In genomic region chr11:117860139-117860538, GRCh38 we compare ENCODE assay signal across 21 cellular contexts. TPM values are rescaled to one million over a fixed set of nuclear protein-coding genes. Genes with fewer than 3 reads are reported as not detected.
DNase-seq lines count a peak whose midpoint lies in the region; ATAC-seq and TF ChIP-seq lines count a peak whose summit lies in the region.
"Had no signal": no experiment of that assay in that cellular context is flagged by ENCODE, and none has a peak within 500 bp of the region (broad histone marks: within the 10 kb centered on the region; RNA-seq: fewer than 3 reads in every experiment).

No MANE protein-coding gene starts in this region.

- H3K27me3 Mint-ChIP-seq in brain (no peaks in the 10 kb centered on the region), nephron (ENCODE audit: low read depth) (peaks cover 3% of the 10 kb centered on the region), HFFc6 (ENCODE audit: insufficient read depth) (peaks cover 39% of the 10 kb centered on the region)

- no peaks in the 10 kb centered on the region for H3K9me3 ChIP-seq in stomach
- H3K9me3 ChIP-seq: BE2C had no signal

- no peak for TF ChIP-seq EP300 in stomach (IDR thresholded peaks at IDR 0.05)

- 72 to 91% (median 79%) methylated on average over 6 of the region's 6 CpGs for WGBS in stomach, 5 donors

- TF ChIP-seq CTCF in brain (conservative IDR thresholded peaks at IDR 0.05) (no peak), nephron (IDR thresholded peaks at IDR 0.05; ENCODE audit: unreplicated experiment in 3 of 3) (no peak), stomach (IDR thresholded peaks at IDR 0.05) (no peak), HFFc6 (IDR thresholded peaks at IDR 0.05) (no peak)

- TF ChIP-seq POLR2A in stomach (IDR thresholded peaks at IDR 0.05), result no peak

- no peak for ATAC-seq in activated CD4-positive, CD25-positive, alpha-beta regulatory T cell treated with anti-CD3 and anti-CD28 coated beads, Interleukin-2, amount 50 U/mL, for 24 hours

- no peak overlapping the region for H3K27ac ChIP-seq in stomach
- H3K27ac ChIP-seq: 22Rv1 had no signal

- peaks cover 12 to 68% (median 22%) of the 10 kb centered on the region in 4 donors for H3K4me1 ChIP-seq in stomach

- H3K4me3 Mint-ChIP-seq in brain, result no peak overlapping the region
- H3K4me3 Mint-ChIP-seq in nephron, result no peak overlapping the region
- no peak overlapping the region for H3K4me3 Mint-ChIP-seq in HFFc6

- intact Hi-C loops in stomach (cut with DNase I; ENCODE audit: low total_unique reads), result no loop called here

- H3K36me3 Mint-ChIP-seq in brain (peaks cover 51% of the 10 kb centered on the region), nephron (ENCODE audit: low read depth) (peaks cover 5% of the 10 kb centered on the region), HFFc6 (ENCODE audit: low read depth) (no peaks in the 10 kb centered on the region)

- H3K4me1 Mint-ChIP-seq in brain (peaks cover 98% of the 10 kb centered on the region), nephron (peaks cover 83% of the 10 kb centered on the region), HFFc6 (ENCODE audit: low read depth) (no peaks in the 10 kb centered on the region)

- H3K9me3 Mint-ChIP-seq in brain (peaks cover 0 to 16% (median 4%) of the 10 kb centered on the region in 5 experiments), nephron (peaks cover 3% of the 10 kb centered on the region), HFFc6 (no peaks in the 10 kb centered on the region)

- no peaks in the 10 kb centered on the region for H3K27me3 ChIP-seq in stomach
- H3K27me3 ChIP-seq: BE2C had no signal

- H3K36me3 ChIP-seq in stomach, result no peaks in the 10 kb centered on the region

- H3K27ac Mint-ChIP-seq in brain (peak overlapping the region in 4 of 5 experiments; percentile 61 to 98 (median 86)), nephron (peak overlapping the region; percentile 67 to 95 (median 90)), HFFc6 (no peak overlapping the region)

- DNase-seq in activated CD4-positive, CD25-positive, alpha-beta regulatory T cell treated with anti-CD3 and anti-CD28 coated beads, Interleukin-2, amount 50 U/mL, for 72 hours, result peak; percentile 3
- DNase-seq in stomach (peak; percentile 22), C1 segment of cervical spinal cord (lab: John Stamatoyannopoulos, UW) (no peak), T-helper 9 cell (no peak), HFFc6 (no peak)
- DNase-seq: BE2C, Calu3, DMS79 treated with DMSO at 0.1 percent for 48 hours, GF-D8, NCI-H1048, NCI-H1694 treated with DMSO at 0.1 percent for 48 hours, NCI-H2081, NCI-H526 treated with DMSO at 0.1 percent for 48 hours, RPMI8226, SHP77 had no signal

- H3K4me3 ChIP-seq in stomach, result no peak overlapping the region

RNA-seq across cellular contexts. Expression of gene FXYD6, which starts 16.3 kb away (rescaled TPM):
- polyA plus RNA-seq in brain (ENCODE audit: insufficient read depth, low read depth, low replicate concordance) (516 TPM), stomach (10 to 100 TPM; 22.5 to 39.4 (median 25.6) TPM)
- 100 to 1,000 TPM in 1 of 5 donors, 10 to 100 TPM in 4; 12.7 to 187 (median 47.0) TPM for total RNA-seq in stomach
- total RNA-seq in HFFc6 (2021; fragmentation: NEBNext Ultra II Directional; extraction: Animal tissue kit (Norgen Biotek cat#: 25700)), result not detected
- total RNA-seq: HT-29, NCI-H460 had no signal

RNA-seq across cellular contexts. Expression of gene FXYD2, which starts 35.6 kb away (rescaled TPM):
- 0.63 TPM for polyA plus RNA-seq in brain (ENCODE audit: insufficient read depth, low read depth, low replicate concordance)
- total RNA-seq in stomach, result 1 to 10 TPM in 1 of 5 donors, under 1 TPM in 1, not detected in 3; 0.45 to 7.0 TPM
- polyA plus RNA-seq in stomach, result 1 to 10 TPM; 1.0 to 7.8 (median 4.0) TPM
- under 1 TPM in 1 of 6 experiments, not detected in 5; 0.40 TPM for total RNA-seq in HFFc6 (2021; fragmentation: NEBNext Ultra II Directional; extraction: Animal tissue kit (Norgen Biotek cat#: 25700))
- total RNA-seq: NCI-H460 had no signal

Comparison
In these comparisons a context has a peak if more than half of its experiments do, and no peak if none do; other contexts are left out.
1. DNase-seq: peak in activated CD4-positive, CD25-positive, alpha-beta regulatory T cell treated with anti-CD3 and anti-CD28 coated beads, Interleukin-2, amount 50 U/mL, for 72 hours (single experiment) and stomach (single experiment); none in C1 segment of cervical spinal cord (0 of 14), T-helper 9 cell (single experiment) and HFFc6 (single experiment).
2. RNA of gene FXYD6, which starts 16.3 kb away (total RNA-seq): 12.7 to 187 TPM in stomach; not detected in HFFc6; every median in the first group is over 10 times any median in the second.